25 cellular contexts compared by ENCODE assay signal in genomic region chr9:114407889-114408288, GRCh38. TPM values are rescaled to one million over a fixed set of nuclear protein-coding genes. Genes with fewer than 3 reads are reported as not detected.
DNase-seq lines count a peak whose midpoint lies in the region; ATAC-seq, FAIRE-seq and TF ChIP-seq lines count a peak whose summit lies in the region.
"Had no signal": no experiment of that assay in that cellular context is flagged by ENCODE, and none has a peak within 500 bp of the region (broad histone marks: within the 10 kb centered on the region; RNA-seq: fewer than 3 reads in every experiment).

No MANE protein-coding gene starts in this region.

- TF ChIP-seq CTCF in K562 (IDR thresholded peaks at IDR 0.05 in 2 of 3, conservative IDR thresholded peaks at IDR 0.05 in 1 of 3; ENCODE audit: insufficient read depth in 2 of 3, low read depth in 1 of 3, low read length in 3 of 3): no peak
- TF ChIP-seq CTCF in osteoblast (IDR thresholded peaks at IDR 0.05; ENCODE audit: extremely low read depth, low read depth, low read length): no peak
- no peak for TF ChIP-seq CTCF in OCI-LY7 (conservative IDR thresholded peaks at IDR 0.05; ENCODE audit: low read length)

- no peaks in the 10 kb centered on the region for H3K9me2 ChIP-seq in Karpas-422 (replicated peaks; ENCODE audit: insufficient read depth, low read length)
- no peaks in the 10 kb centered on the region for H3K9me2 ChIP-seq in OCI-LY7 (ENCODE audit: insufficient read depth, low read length)

- FAIRE-seq in K562 (lab: Jason Lieb, UNC): no peak
- FAIRE-seq: A549, D721Med, GM12878, GM19239, H54 had no signal

- H3K36me3 ChIP-seq in Karpas-422 (ENCODE audit: insufficient read depth, low read length) (no peaks in the 10 kb centered on the region), K562 (ENCODE audit: control insufficient read depth, insufficient read depth, low read length) (no peaks in the 10 kb centered on the region), osteoblast (ENCODE audit: insufficient read depth, low read length) (no peaks in the 10 kb centered on the region), OCI-LY7 (ENCODE audit: insufficient read depth, low read length) (no peaks in the 10 kb centered on the region)
- H3K36me3 ChIP-seq: BE2C; BLaER1 treated with 17β-estradiol and CSF1 and Interleukin-3, amounts not matched to agents 10 nM and 100 nM; HAP-1 had no signal

- H3K4me1 ChIP-seq in Karpas-422 (ENCODE audit: low read length) (no peaks in the 10 kb centered on the region), K562 (replicated peaks in 1 of 2; ENCODE audit: control insufficient read depth in 2 of 2, insufficient read depth in 2 of 2, low read length in 2 of 2) (no peaks in the 10 kb centered on the region; a peak in 2 of 5 replicates), osteoblast (ENCODE audit: insufficient read depth, low read length) (no peaks in the 10 kb centered on the region), OCI-LY7 (ENCODE audit: insufficient read depth, low read length, poor library complexity, severe bottlenecking) (no peaks in the 10 kb centered on the region)
- H3K4me1 ChIP-seq: A549, BE2C had no signal

- no peak overlapping the region for H3K4me2 ChIP-seq in Karpas-422 (ENCODE audit: low read depth, low read length, poor library complexity, severe bottlenecking)
- no peak overlapping the region for H3K4me2 ChIP-seq in K562 (ENCODE audit: insufficient read depth, low read length)
- no peak overlapping the region for H3K4me2 ChIP-seq in osteoblast (ENCODE audit: insufficient read depth, low read length)
- H3K4me2 ChIP-seq in OCI-LY7 (ENCODE audit: low read length): no peak overlapping the region
- H3K4me2 ChIP-seq: A549; BLaER1 treated with 17β-estradiol and CSF1 and Interleukin-3, amounts not matched to agents 10 nM and 100 nM had no signal

- H3K9ac ChIP-seq in Karpas-422 (ENCODE audit: low read length): no peak overlapping the region
- no peak overlapping the region for H3K9ac ChIP-seq in K562 (ENCODE audit: insufficient read depth in 1 of 2, low read depth in 2 of 2, low read length in 2 of 2)

- H4K20me1 ChIP-seq in Karpas-422 (ENCODE audit: insufficient read depth, low read depth, low read length): no peaks in the 10 kb centered on the region
- H4K20me1 ChIP-seq in K562 (replicated peaks; ENCODE audit: control insufficient read depth, insufficient read depth, low read length): peaks cover 7% of the 10 kb centered on the region; the same call in 1 of the 2 replicates
- no peaks in the 10 kb centered on the region for H4K20me1 ChIP-seq in osteoblast (ENCODE audit: insufficient read depth, low read length)
- no peaks in the 10 kb centered on the region for H4K20me1 ChIP-seq in OCI-LY7 (ENCODE audit: insufficient read depth, low read length)
- H4K20me1 ChIP-seq: BLaER1 treated with 17β-estradiol and CSF1 and Interleukin-3, amounts not matched to agents 10 nM and 100 nM had no signal

- intact Hi-C loops in K562 (cut with micrococcal nuclease): no loop called here
- intact Hi-C loops in OCI-LY7 (cut with micrococcal nuclease; ENCODE audit: unreplicated experiment): loop anchor here (5.0 kb wide), 2 partner anchors 79 to 329 kb away; no protein-coding TSS in a partner anchor

- in situ Hi-C loops in K562 (cut with MboI): loop anchor here (10.0 kb wide), 1 partner anchor 507 kb away; no protein-coding TSS in a partner anchor

- peak; percentile 39 for DNase-seq in Karpas-422
- DNase-seq in K562 (ENCODE audit: extremely low read depth in 1 of 4, low spot score in 3 of 4): no peak
- peak; percentile 73 for DNase-seq in osteoblast (ENCODE audit: insufficient read length, low spot score, missing footprints)
- no peak for DNase-seq in RKO (ENCODE audit: low spot score)
- DNase-seq in NCI-H128 (lab: John Stamatoyannopoulos, UW; ENCODE audit: unreplicated experiment): no peak
- DNase-seq in OCI-LY7 (ENCODE audit: low spot score): no peak
- DNase-seq: 8988T; ACHN; AML-193; BE2C; CD4-positive, alpha-beta T cell; CD8-positive, alpha-beta memory T cell; DMS 273 treated with DMSO at 0.1 percent for 48 hours; DMS79; EL; GDM1; HFFc6 had no signal

- H3K9me1 ChIP-seq in K562 (ENCODE audit: control insufficient read depth, insufficient read depth, low read length): no peaks in the 10 kb centered on the region

- BruUV-seq in K562 (replicated peaks; lab: Mats Ljungman, UMichigan) (no TSS peak), OCI-LY7 (replicated peaks; lab: Mats Ljungman, UMichigan) (no TSS peak)

- TF ChIP-seq EP300 in K562 (IDR thresholded peaks at IDR 0.05; ENCODE audit: low read length): no peak

- H3K79me2 ChIP-seq in Karpas-422 (ENCODE audit: low read length) (no peaks in the 10 kb centered on the region), K562 (ENCODE audit: control insufficient read depth, insufficient read depth, low read length) (no peaks in the 10 kb centered on the region), osteoblast (ENCODE audit: insufficient read depth, low read length) (no peaks in the 10 kb centered on the region), OCI-LY7 (ENCODE audit: insufficient read depth, low read depth, low read length) (no peaks in the 10 kb centered on the region)

- 22% methylated on average over 5 of the region's 5 CpGs for WGBS in K562 (ENCODE audit: insufficient coverage, low coverage, missing lambda C conversion rate)

- H3K27me3 ChIP-seq in Karpas-422 (ENCODE audit: low read length): no peaks in the 10 kb centered on the region
- H3K27me3 ChIP-seq in K562 (ENCODE audit: control insufficient read depth in 2 of 2, insufficient read depth in 2 of 2, low read length in 2 of 2): peaks cover 0 to 5% of the 10 kb centered on the region in 2 experiments; a peak in 1 of 5 replicates
- peaks cover 6% of the 10 kb centered on the region for H3K27me3 ChIP-seq in osteoblast (ENCODE audit: insufficient read depth, low read length)
- H3K27me3 ChIP-seq: BE2C; BLaER1 treated with 17β-estradiol and CSF1 and Interleukin-3, amounts not matched to agents 10 nM and 100 nM had no signal

- H3K27ac ChIP-seq in Karpas-422 (ENCODE audit: low read length) (no peak overlapping the region), K562 (ENCODE audit: extremely low read depth, low read depth, low read length) (no peak overlapping the region), osteoblast (ENCODE audit: low read depth, low read length) (no peak overlapping the region), OCI-LY7 (ENCODE audit: low read depth, low read length, poor library complexity, severe bottlenecking) (no peak overlapping the region)
- H3K27ac ChIP-seq: A549; BLaER1 treated with 17β-estradiol and CSF1 and Interleukin-3, amounts not matched to agents 10 nM and 100 nM had no signal

- CTCF ChIA-PET in K562 (lab: Yijun Ruan, JAX; ENCODE audit: low intra/inter-chr PET ratio) (no interaction called here), OCI-LY7 (lab: Charles Lee; ENCODE audit: unreplicated experiment) (interaction anchor here (0.9 kb wide), 1 partner anchor 99 kb away, joined by 3 read pairs; no protein-coding TSS in a partner anchor)

- no peaks in the 10 kb centered on the region for H3K9me3 ChIP-seq in Karpas-422 (ENCODE audit: low read length)
- H3K9me3 ChIP-seq in K562 (replicated peaks; ENCODE audit: control insufficient read depth, insufficient read depth, low read depth, low read length): no peaks in the 10 kb centered on the region
- no peaks in the 10 kb centered on the region for H3K9me3 ChIP-seq in osteoblast (ENCODE audit: low read depth, low read length)
- no peaks in the 10 kb centered on the region for H3K9me3 ChIP-seq in OCI-LY7 (ENCODE audit: low read length)
- H3K9me3 ChIP-seq: A549; BE2C; BLaER1 treated with 17β-estradiol and CSF1 and Interleukin-3, amounts not matched to agents 10 nM and 100 nM; HAP-1 had no signal

- no peak for ATAC-seq in K562
- ATAC-seq: A549, GM12878, GM23338 had no signal

- no peak overlapping the region for H2AFZ ChIP-seq in Karpas-422 (ENCODE audit: low read length)
- H2AFZ ChIP-seq in K562 (ENCODE audit: low read depth, low read length): no peak overlapping the region
- no peak overlapping the region for H2AFZ ChIP-seq in osteoblast (ENCODE audit: low read length)
- no peak overlapping the region for H2AFZ ChIP-seq in OCI-LY7 (ENCODE audit: low read length)
- H2AFZ ChIP-seq: GM23338 had no signal

- POLR2A ChIA-PET in K562 (lab: Yijun Ruan, JAX): interaction anchor here (0.6 to 2.7 kb wide), 4 partner anchors 11 to 245 kb away, joined by 3 to 10 read pairs (median 4); no protein-coding TSS in a partner anchor
- POLR2A ChIA-PET in OCI-LY7 (lab: Charles Lee): interaction anchor here (0.6 kb wide), 1 partner anchor 474 kb away, joined by 4 read pairs; no protein-coding TSS in a partner anchor

- no peak overlapping the region for H3K4me3 ChIP-seq in Karpas-422 (ENCODE audit: low read length)
- no peak overlapping the region for H3K4me3 ChIP-seq in K562
- H3K4me3 ChIP-seq in osteoblast (ENCODE audit: insufficient read depth, low read length): no peak overlapping the region
- H3K4me3 ChIP-seq in OCI-LY7 (ENCODE audit: low read depth, low read length, poor library complexity, severe bottlenecking): no peak overlapping the region
- H3K4me3 ChIP-seq: A549; BLaER1 treated with 17β-estradiol and CSF1 and Interleukin-3, amounts not matched to agents 10 nM and 100 nM; GM12878; GM23338; HAP-1 had no signal

- no peak for TF ChIP-seq RAD21 in K562 (CRISPR knock-in tag; conservative IDR thresholded peaks at IDR 0.05 in 1 of 2, IDR thresholded peaks at IDR 0.05 in 1 of 2)

- TF ChIP-seq POLR2A in K562 (conservative IDR thresholded peaks at IDR 0.05): no peak

RNA-seq across cellular contexts. Expression of gene AKNA, which starts 20.1 kb away (rescaled TPM):
- 77.9 and 122 TPM in 2 replicates for total RNA-seq in Karpas-422 (2014; rRNA removed; shearing (Covaris generic); ENCODE audit: low replicate concordance)
- total RNA-seq in K562 (2011; cell fraction: chromatin; rRNA removed; ENCODE audit: low replicate concordance): 30.2 and 45.5 TPM in 2 replicates
- total RNA-seq in K562 (2011; cell fraction: nucleolus; rRNA removed): 25.4 and 26.7 TPM in 2 replicates
- 26.6 and 27.0 TPM in 2 replicates for total RNA-seq in K562 (2011; cell fraction: nucleoplasm; rRNA removed)
- 5.3 and 8.1 TPM in 2 replicates for total RNA-seq in K562 (2014; rRNA removed)
- 3.7 and 3.9 TPM in 2 replicates for total RNA-seq in K562 (2014; rRNA removed; fragmentation: Illumina TruSeq; extraction: Trizol)
- total RNA-seq in K562 (2015; rRNA removed; fragmentation: Illumina TruSeq; extraction: Trizol): 2.6 and 2.7 TPM in 2 replicates
- total RNA-seq in K562 (2021): 16.9 and 20.5 TPM in 2 replicates
- 1.4 and 3.4 TPM in 2 replicates for polyA plus RNA-seq in K562 (2011; rRNA removed)
- 2.0 and 2.3 TPM in 2 replicates for polyA plus RNA-seq in K562 (2011; cell fraction: cytosol; rRNA removed)
- 8.0 and 8.2 TPM in 2 replicates for polyA plus RNA-seq in K562 (2011; cell fraction: nucleus; rRNA removed)
- 5.2 and 92.5 TPM in 2 replicates for polyA plus RNA-seq in K562 (2012)
- polyA plus RNA-seq in K562 (2014; fragmentation: Illumina TruSeq; extraction: Trizol): 11.1 and 14.0 TPM in 2 replicates
- under 1 TPM; 0.29 to 0.37 TPM for polyA plus RNA-seq in K562 (2014; fragmentation: Nextera tagmentation; extraction: Ambion mirVana)
- polyA plus RNA-seq in K562 (2014; rRNA removed): 6.5 and 6.7 TPM in 2 replicates
- 3.1 and 3.8 TPM in 2 replicates for polyA minus RNA-seq in K562 (2011; rRNA and poly(A)+ RNA removed)
- polyA minus RNA-seq in K562 (2011; cell fraction: cytosol; rRNA and poly(A)+ RNA removed): 1.9 and 4.6 TPM in 2 replicates
- 6.1 and 8.6 TPM in 2 replicates for polyA minus RNA-seq in K562 (2011; cell fraction: nucleus; rRNA and poly(A)+ RNA removed)
- total RNA-seq in osteoblast: 24.8 and 27.9 TPM in 2 replicates
- total RNA-seq in OCI-LY7 (2014; rRNA removed; shearing (Covaris generic)): 53.8 and 61.4 TPM in 2 replicates
- total RNA-seq in OCI-LY7 (2022): 187 and 203 TPM in 2 replicates

Comparison
In these comparisons a context has a peak if more than half of its experiments do, and no peak if none do; other contexts are left out.
1. DNase-seq: peak in Karpas-422 (single experiment) and osteoblast (single experiment); none in K562 (0 of 4), RKO (single experiment), NCI-H128 (single experiment) and OCI-LY7 (single experiment).